8 cellular contexts compared by ENCODE assay signal in the genomic region with DNA sequence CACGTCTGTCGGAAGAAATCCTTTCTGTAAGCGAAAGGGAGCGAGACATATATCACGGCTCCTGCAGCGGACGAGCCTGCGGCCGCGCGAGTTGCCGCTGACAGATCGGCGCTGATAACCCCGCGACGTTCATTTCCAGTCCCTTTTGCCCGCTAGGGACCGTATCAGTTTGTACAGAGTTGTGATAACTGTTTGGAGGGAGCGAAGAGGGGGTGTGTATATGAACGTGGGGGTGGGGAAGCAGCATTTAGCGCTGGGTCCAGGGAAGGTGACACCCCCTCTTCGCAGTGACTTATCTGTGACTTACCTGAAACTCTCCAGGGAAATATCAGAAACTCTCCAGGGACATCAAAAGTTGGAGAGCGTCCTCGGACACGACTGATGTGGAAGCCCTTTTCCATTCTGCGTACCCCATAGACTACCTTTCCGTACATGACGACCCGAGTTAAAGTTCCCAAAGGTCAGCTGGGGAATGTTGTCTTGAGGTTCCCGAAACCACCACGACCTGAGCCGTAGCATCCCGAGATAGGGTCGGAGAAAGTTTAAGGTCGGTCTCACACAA.
DNase-seq lines count a peak whose midpoint lies in the region; ATAC-seq and TF ChIP-seq lines count a peak whose summit lies in the region.

No MANE protein-coding gene starts in this region.

- ATAC-seq in GM18907 (IDR thresholded peaks at IDR 0.05; ENCODE audit: unreplicated experiment) = no peak
- no peak for ATAC-seq in HG03025 (IDR thresholded peaks at IDR 0.05; ENCODE audit: low FRiP score, unreplicated experiment)

- peaks cover 88% of the 10 kb centered on the region for H3K27me3 Mint-ChIP-seq in nephron (ENCODE audit: low read depth)

- H3K9me3 ChIP-seq in duodenal mucosa (ENCODE audit: control insufficient read depth in 1 of 2, low read length in 2 of 2) = no peaks in the 10 kb centered on the region

- H3K4me1 ChIP-seq in duodenal mucosa (ENCODE audit: control insufficient read depth in 1 of 2, insufficient read depth in 2 of 2, low read length in 2 of 2) = peaks cover 8 to 11% of the 10 kb centered on the region in 2 donors

- H3K27ac ChIP-seq in duodenal mucosa (ENCODE audit: low read depth, low read length) = peak overlapping the region; percentile 74

- peak overlapping the region; percentile 85 to 89 for H3K4me3 ChIP-seq in duodenal mucosa (ENCODE audit: low read depth in 1 of 2, low read length in 2 of 2)

- peaks cover 11% of the 10 kb centered on the region for H3K36me3 Mint-ChIP-seq in nephron (ENCODE audit: low read depth)

- peak overlapping the region; percentile 74 to 90 for H3K9ac ChIP-seq in duodenal mucosa (ENCODE audit: low read depth in 1 of 2, low read length in 2 of 2)

- peak overlapping the region; percentile 84 to 97 (median 96) for H3K27ac Mint-ChIP-seq in nephron

- H3K27me3 ChIP-seq in duodenal mucosa (ENCODE audit: control insufficient read depth in 1 of 2, insufficient read depth in 2 of 2, low read length in 2 of 2) = peaks cover 17 to 24% of the 10 kb centered on the region in 2 donors

- peaks cover 26% of the 10 kb centered on the region for H3K4me1 Mint-ChIP-seq in nephron

- peak; percentile 33 for DNase-seq in EL
- peak; percentile 84 for DNase-seq in OCI-M1 (lab: John Stamatoyannopoulos, UW)
- no peak for DNase-seq in activated CD4-positive, alpha-beta T cell treated with anti-CD3 and anti-CD28 coated beads, Interleukin-2, amount 50 U/mL, for 48 hours
- DNase-seq in activated naive CD4-positive, alpha-beta T cell treated with Interleukin-2 at 50 U/mL for 16 hours = no peak

- H3K9me3 Mint-ChIP-seq in nephron = peaks cover 4% of the 10 kb centered on the region

- peaks cover 8 to 9% of the 10 kb centered on the region in 2 donors for H3K36me3 ChIP-seq in duodenal mucosa (ENCODE audit: control insufficient read depth in 1 of 2, insufficient read depth in 2 of 2, low read length in 2 of 2)

- no peak for TF ChIP-seq CTCF in nephron (IDR thresholded peaks at IDR 0.05; ENCODE audit: unreplicated experiment in 3 of 3)

- peak overlapping the region; percentile 93 to 95 (median 93) for H3K4me3 Mint-ChIP-seq in nephron

Comparison
In these comparisons a context has a peak if more than half of its experiments do, and no peak if none do; other contexts are left out.
1. DNase-seq: peak in EL (single experiment) and OCI-M1 (single experiment); none in activated CD4-positive, alpha-beta T cell treated with anti-CD3 and anti-CD28 coated beads, Interleukin-2, amount 50 U/mL, for 48 hours (0 of 2) and activated naive CD4-positive, alpha-beta T cell treated with Interleukin-2 at 50 U/mL for 16 hours (single experiment).